ENCODE assay signal across 22 cellular contexts in the genomic region with DNA sequence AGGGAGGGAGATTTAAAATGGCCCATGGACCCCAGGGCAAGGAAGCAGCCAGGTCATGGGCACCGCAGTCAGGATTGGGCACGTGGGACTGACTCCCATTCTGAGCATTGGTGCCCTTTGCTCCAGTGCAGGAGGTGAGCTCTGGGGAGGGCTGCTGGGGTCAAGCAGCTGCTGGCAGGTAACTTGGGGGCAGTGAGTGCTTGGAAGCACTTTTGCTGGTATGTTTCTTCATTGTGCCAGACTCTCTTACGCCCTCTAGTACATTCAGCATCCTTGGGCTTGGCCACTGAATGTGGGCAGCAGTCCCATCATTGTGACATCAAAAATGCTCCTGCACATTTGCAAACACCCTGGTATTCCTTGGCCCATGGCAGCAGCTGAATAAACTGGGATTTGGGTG. TPM values are rescaled to one million over a fixed set of nuclear protein-coding genes. Genes with fewer than 3 reads are reported as not detected.
DNase-seq lines count a peak whose midpoint lies in the region; ATAC-seq, FAIRE-seq and TF ChIP-seq lines count a peak whose summit lies in the region.
"Had no signal": no experiment of that assay in that cellular context is flagged by ENCODE, and none has a peak within 500 bp of the region (broad histone marks: within the 10 kb centered on the region; RNA-seq: fewer than 3 reads in every experiment).

No MANE protein-coding gene starts in this region.

- H3K4me2 ChIP-seq in DOHH2 (ENCODE audit: low read length), result no peak overlapping the region
- H3K4me2 ChIP-seq: smooth muscle cell had no signal

- H3K4me3 ChIP-seq in DOHH2 (ENCODE audit: low read length) (no peak overlapping the region), psoas muscle (no peak overlapping the region)
- H3K4me3 ChIP-seq: gastrocnemius medialis, HAP-1, smooth muscle cell had no signal

- peaks cover 18% of the 10 kb centered on the region for H3K4me1 ChIP-seq in DOHH2 (ENCODE audit: control insufficient read depth, low read length)
- peaks cover 46% of the 10 kb centered on the region for H3K4me1 ChIP-seq in psoas muscle
- H3K4me1 ChIP-seq: HAP-1 had no signal

- DNase-seq in T-cell (no peak), iPS-NIHi7 (ENCODE audit: extremely low spot score) (peak; percentile 13), psoas muscle (peak; percentile 41 to 69), midbrain (lab: John Stamatoyannopoulos, UW) (no peak), GM12891 (ENCODE audit: insufficient read length, low spot score) (no peak)
- DNase-seq in activated effector memory CD4-positive, alpha-beta T cell treated with Interleukin-2 at 50 U/mL for 16 hours, result no peak
- DNase-seq: activated CD4-positive, alpha-beta T cell treated with anti-CD3 and anti-CD28 coated beads, Interleukin-2, amount 50 U/mL, for 1 hour; activated gamma-delta T cell treated with Interleukin-2 at 50 U/mL for 16 hours; AML-193; Calu3; IMR-90; NCI-H1436 treated with DMSO at 0.1 percent for 48 hours; NCI-H2171 treated with DMSO at 0.1 percent for 48 hours; NCI-H526 treated with DMSO at 0.1 percent for 48 hours; stimulated activated CD4-positive, alpha-beta T cell treated with anti-CD3 and anti-CD28 coated beads, Interleukin-4, amount 100 ng/mL, for 1 hour had no signal

- peaks cover 11% of the 10 kb centered on the region for H3K36me3 Mint-ChIP-seq in T-cell

- CTCF ChIA-PET in T-cell (lab: Charles Lee), result no interaction called here

- no peak overlapping the region for H3K27ac ChIP-seq in DOHH2 (ENCODE audit: low read depth, low read length)
- H3K27ac ChIP-seq in psoas muscle, result no peak overlapping the region
- H3K27ac ChIP-seq: gastrocnemius medialis, HL-60 had no signal

- H3K9me3 ChIP-seq in DOHH2 (ENCODE audit: control insufficient read depth, insufficient read depth, low read length), result no peaks in the 10 kb centered on the region
- H3K9me3 ChIP-seq in psoas muscle, result no peaks in the 10 kb centered on the region
- H3K9me3 ChIP-seq: gastrocnemius medialis, HAP-1 had no signal

- no peak for FAIRE-seq in GM12891 (lab: Jason Lieb, UNC)

- H3K79me2 ChIP-seq in DOHH2 (ENCODE audit: control insufficient read depth, low read length), result peaks cover 96% of the 10 kb centered on the region

- H3K27me3 ChIP-seq in DOHH2 (ENCODE audit: control insufficient read depth, low read length), result no peaks in the 10 kb centered on the region
- H3K27me3 ChIP-seq in psoas muscle (ENCODE audit: insufficient read depth in 3 of 3, low read length in 2 of 3), result no peaks in the 10 kb centered on the region
- H3K27me3 ChIP-seq: gastrocnemius medialis had no signal

- peak overlapping the region in 1 of 3 donors; percentile 4 for H3K4me3 Mint-ChIP-seq in T-cell

- no peak for TF ChIP-seq POLR2A in GM12891 (IDR thresholded peaks at IDR 0.05; ENCODE audit: low read depth, low read length)

- no peak for ATAC-seq in T-cell (replicated peaks in 1 of 4)
- ATAC-seq in psoas muscle, result peak in 3 of 4 donors; percentile 38 to 62 (median 48)
- ATAC-seq in GM18867 (IDR thresholded peaks at IDR 0.05; ENCODE audit: unreplicated experiment), result no peak
- ATAC-seq: Right ventricle myocardium inferior had no signal

- H3K36me3 ChIP-seq in DOHH2 (ENCODE audit: control insufficient read depth, low read length) (peaks cover 55% of the 10 kb centered on the region), psoas muscle (ENCODE audit: insufficient read depth in 1 of 2, low read depth in 1 of 2) (peaks cover 2 to 15% of the 10 kb centered on the region in 2 donors)
- H3K36me3 ChIP-seq: gastrocnemius medialis had no signal

- H4K20me1 ChIP-seq in DOHH2 (ENCODE audit: control insufficient read depth, insufficient read depth, low read depth, low read length), result peaks cover 35% of the 10 kb centered on the region; the same call in 1 of the 2 replicates

- POLR2A ChIA-PET in T-cell (lab: Charles Lee), result no interaction called here

- peaks cover 64 to 72% (median 70%) of the 10 kb centered on the region in 3 donors for H3K4me1 Mint-ChIP-seq in T-cell

- H3F3A ChIP-seq in DOHH2 (ENCODE audit: control insufficient read depth, insufficient read depth), result no peaks in the 10 kb centered on the region

- intact Hi-C loops in psoas muscle (cut with DNase I), result no loop called here

- peak; percentile 27 for TF ChIP-seq CTCF in DOHH2 (IDR thresholded peaks at IDR 0.05; ENCODE audit: low read depth, low read length, poor library complexity, severe bottlenecking)
- TF ChIP-seq CTCF in psoas muscle (IDR thresholded peaks at IDR 0.05), result no peak

- H3K27ac Mint-ChIP-seq in T-cell, result peak overlapping the region; percentile 11 to 68

- H3K27me3 Mint-ChIP-seq in T-cell, result no peaks in the 10 kb centered on the region

- no peaks in the 10 kb centered on the region for H3K9me3 Mint-ChIP-seq in T-cell

- H3K9me2 ChIP-seq in DOHH2 (replicated peaks; ENCODE audit: control insufficient read depth, low read length), result no peaks in the 10 kb centered on the region

- 58 to 69% (median 65%) methylated on average over 3 of the region's 3 CpGs for WGBS in psoas muscle, 3 donors

TF ChIP-seq in GM12891, 5 proteins besides CTCF, POLR2A, EP300 and RAD21:
- TF ChIP-seq SPI1 (IDR thresholded peaks at IDR 0.05; ENCODE audit: low read depth, low read length) (no peak), POU2F2 (IDR thresholded peaks at IDR 0.05; ENCODE audit: low read depth, low read length) (no peak), POLR2AphosphoS5 (IDR thresholded peaks at IDR 0.05; ENCODE audit: low read depth, low read length) (no peak), PAX5 (IDR thresholded peaks at IDR 0.05; ENCODE audit: insufficient read depth, low read length, severe bottlenecking) (no peak), TAF1 (IDR thresholded peaks at IDR 0.05; ENCODE audit: low read depth, low read length) (no peak)

RNA-seq across cellular contexts. Expression of gene PRRC2B, which starts 32.7 kb away (rescaled TPM):
- total RNA-seq in T-cell (100 to 1,000 TPM; 259 to 375 (median 370) TPM), psoas muscle (100 to 1,000 TPM in 1 of 4 donors, 10 to 100 TPM in 3; 63.6 to 114 (median 78.7) TPM)
- polyA plus RNA-seq in psoas muscle, result 10 to 100 TPM; 22.7 to 42.1 (median 27.5) TPM
- polyA plus RNA-seq in GM12891 (2012; ENCODE audit: low read depth, missing spikeins), result 42.1 TPM

Comparison
In these comparisons a context has a peak if more than half of its experiments do, and no peak if none do; other contexts are left out.
1. ATAC-seq: peak in psoas muscle (3 of 4); none in T-cell (0 of 4) and GM18867 (single experiment).
2. DNase-seq: peak in iPS-NIHi7 (single experiment) and psoas muscle (2 of 2); none in T-cell (0 of 34), midbrain (single experiment), activated effector memory CD4-positive, alpha-beta T cell treated with Interleukin-2 at 50 U/mL for 16 hours (single experiment) and GM12891 (single experiment).